ENCODE assay signal across 28 cellular contexts in the genomic region with DNA sequence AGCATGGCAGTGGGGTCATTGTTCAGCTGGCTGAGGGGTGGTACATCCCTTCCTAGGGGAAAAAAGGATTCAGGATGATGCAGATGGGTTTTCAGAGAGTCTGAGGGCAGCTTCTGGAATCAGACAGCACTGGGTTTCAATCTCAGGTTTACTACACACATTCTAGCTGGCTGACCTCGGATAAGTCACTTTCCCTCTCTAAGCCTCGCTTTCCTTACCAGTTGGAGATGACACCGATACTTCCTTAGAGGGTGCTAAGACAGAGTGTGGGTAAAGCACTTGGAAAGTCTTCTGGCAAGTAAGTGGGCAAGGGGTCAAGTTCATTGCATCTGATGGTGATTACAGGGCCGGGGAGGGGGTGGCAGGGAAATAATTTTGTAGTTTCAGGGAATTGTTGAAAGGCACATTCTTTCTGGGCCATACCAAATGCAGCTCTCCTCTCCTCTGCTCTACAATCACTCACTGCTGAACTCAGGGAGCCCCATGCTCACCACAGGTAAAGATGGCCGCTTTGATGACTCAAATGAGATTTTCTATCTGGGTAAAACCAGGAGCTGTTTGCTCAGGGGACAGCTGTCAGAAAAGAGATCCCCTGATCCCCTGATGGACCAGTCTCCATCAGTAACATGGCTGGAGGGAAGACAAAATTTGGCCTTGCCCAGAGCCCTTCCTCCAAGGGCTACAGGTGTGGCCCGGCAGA. TPM values are rescaled to one million over a fixed set of nuclear protein-coding genes. Genes with fewer than 3 reads are reported as not detected.
DNase-seq lines count a peak whose midpoint lies in the region; ATAC-seq, FAIRE-seq and TF ChIP-seq lines count a peak whose summit lies in the region.
"Had no signal": no experiment of that assay in that cellular context is flagged by ENCODE, and none has a peak within 500 bp of the region (broad histone marks: within the 10 kb centered on the region; RNA-seq: fewer than 3 reads in every experiment).

No MANE protein-coding gene starts in this region.

- no peaks in the 10 kb centered on the region for H3K79me1 ChIP-seq in H9 (ENCODE audit: insufficient read depth, low read depth, low read length, poor library complexity, severe bottlenecking)

- peaks cover 28% of the 10 kb centered on the region for H3K4me1 Mint-ChIP-seq in activated naive CD4-positive, alpha-beta T cell treated with anti-CD3 and anti-CD28 coated beads for 36 hours (ENCODE audit: low read depth)
- peaks cover 60 to 67% of the 10 kb centered on the region in 2 experiments for H3K4me1 Mint-ChIP-seq in H9
- H3K4me1 Mint-ChIP-seq in effector memory CD8-positive, alpha-beta T cell (ENCODE audit: low read depth in 2 of 2), result peaks cover 34 to 38% of the 10 kb centered on the region in 2 donors

- H3K36me3 Mint-ChIP-seq in activated naive CD4-positive, alpha-beta T cell treated with anti-CD3 and anti-CD28 coated beads for 36 hours (ENCODE audit: low read depth), result no peaks in the 10 kb centered on the region
- no peaks in the 10 kb centered on the region for H3K36me3 Mint-ChIP-seq in H9 (ENCODE audit: insufficient read depth in 1 of 3, low read depth in 3 of 3)
- H3K36me3 Mint-ChIP-seq in effector memory CD8-positive, alpha-beta T cell (ENCODE audit: insufficient read depth), result peaks cover 9% of the 10 kb centered on the region

- no peak overlapping the region for H2BK12ac ChIP-seq in H9 (ENCODE audit: insufficient read length, low read depth, low read length)

- no peak overlapping the region for H2AFZ ChIP-seq in H9 (ENCODE audit: low read length)

- no peak overlapping the region for H2BK15ac ChIP-seq in H9 (ENCODE audit: low read depth, low read length)

- H3K14ac ChIP-seq in H9 (ENCODE audit: insufficient read depth, low read length), result no peak overlapping the region

- H3K27ac Mint-ChIP-seq in activated naive CD4-positive, alpha-beta T cell treated with anti-CD3 and anti-CD28 coated beads for 36 hours, result no peak overlapping the region
- peak overlapping the region in 2 of 3 experiments; percentile 3 to 6; a peak in 1 of 7 replicates for H3K27ac Mint-ChIP-seq in H9
- peak overlapping the region; percentile 28 to 49 for H3K27ac Mint-ChIP-seq in effector memory CD8-positive, alpha-beta T cell
- H3K27ac Mint-ChIP-seq: activated CD4-positive, alpha-beta T cell treated with anti-CD3 and anti-CD28 coated beads, Interleukin-2, amount 10 ng/mL, durations not matched to agents 7 days and 5 days; T-helper 2 cell treated with Interferon-gamma antibody and Interleukin-4, amounts not matched to agents 5 μg/mL and 100 μg/mL, for 36 hours had no signal

- no peak overlapping the region for H2BK20ac ChIP-seq in H9 (ENCODE audit: low read depth, low read length, poor library complexity, severe bottlenecking)

- no peaks in the 10 kb centered on the region for H3K9me3 Mint-ChIP-seq in activated naive CD4-positive, alpha-beta T cell treated with anti-CD3 and anti-CD28 coated beads for 36 hours
- H3K9me3 Mint-ChIP-seq in H9, result no peaks in the 10 kb centered on the region; a peak in 2 of 5 replicates
- H3K9me3 Mint-ChIP-seq in effector memory CD8-positive, alpha-beta T cell, result no peaks in the 10 kb centered on the region
- H3K9me3 Mint-ChIP-seq: activated CD4-positive, alpha-beta T cell treated with anti-CD3 and anti-CD28 coated beads, Interleukin-2, amount 10 ng/mL, durations not matched to agents 7 days and 5 days; T-helper 2 cell treated with Interferon-gamma antibody and Interleukin-4, amounts not matched to agents 5 μg/mL and 100 μg/mL, for 36 hours had no signal

- ATAC-seq in effector memory CD8-positive, alpha-beta T cell (replicated peaks), result no peak
- ATAC-seq in HG02973 (IDR thresholded peaks at IDR 0.05; ENCODE audit: unreplicated experiment), result no peak
- ATAC-seq: pancreas had no signal

- H3K4me3 Mint-ChIP-seq in activated naive CD4-positive, alpha-beta T cell treated with anti-CD3 and anti-CD28 coated beads for 36 hours, result no peak overlapping the region
- H3K4me3 Mint-ChIP-seq in H9, result no peak overlapping the region
- no peak overlapping the region for H3K4me3 Mint-ChIP-seq in effector memory CD8-positive, alpha-beta T cell
- H3K4me3 Mint-ChIP-seq: activated CD4-positive, alpha-beta T cell treated with anti-CD3 and anti-CD28 coated beads, Interleukin-2, amount 10 ng/mL, durations not matched to agents 7 days and 5 days; T-helper 2 cell treated with Interferon-gamma antibody and Interleukin-4, amounts not matched to agents 5 μg/mL and 100 μg/mL, for 36 hours had no signal

- H2BK120ac ChIP-seq in H9 (ENCODE audit: low read depth, low read length, poor library complexity, severe bottlenecking), result no peak overlapping the region

- H3K79me2 ChIP-seq in H9 (ENCODE audit: insufficient read depth, low read length), result no peaks in the 10 kb centered on the region

- peaks cover 23% of the 10 kb centered on the region; the same call in 1 of the 2 replicates for H3K4me1 ChIP-seq in H9 (ENCODE audit: insufficient read depth, low read length)
- H3K4me1 ChIP-seq: pancreas, Peyer's patch, thyroid gland, vagina had no signal

- H2AK5ac ChIP-seq in H9 (ENCODE audit: insufficient read length, low read length), result no peak overlapping the region

- H3K23me2 ChIP-seq in H9 (ENCODE audit: insufficient read length, low read depth, low read length, poor library complexity, severe bottlenecking), result no peaks in the 10 kb centered on the region

- no peak overlapping the region for H4K5ac ChIP-seq in H9 (ENCODE audit: insufficient read length, low read depth, low read length)

- no peak for TF ChIP-seq CTCF in H9 (conservative IDR thresholded peaks at IDR 0.05)

- peak; percentile 47 for DNase-seq in activated naive CD4-positive, alpha-beta T cell treated with anti-CD3 and anti-CD28 coated beads for 36 hours
- no peak for DNase-seq in activated naive CD4-positive, alpha-beta T cell treated with anti-CD3 and anti-CD28 coated beads, Interleukin-2, amount 50 U/mL, for 16 hours
- no peak for DNase-seq in H9
- DNase-seq in effector memory CD8-positive, alpha-beta T cell, result no peak
- DNase-seq in urothelium cell line (ENCODE audit: low spot score), result no peak
- no peak for DNase-seq in stimulated activated CD4-positive, alpha-beta T cell treated with anti-CD3 and anti-CD28 coated beads, Interleukin-2, amount 100 ng/mL, for 48 hours
- DNase-seq: activated CD4-positive, alpha-beta T cell treated with anti-CD3 and anti-CD28 coated beads, Interleukin-2, amount 10 ng/mL, durations not matched to agents 7 days and 5 days; activated CD8-positive, alpha-beta memory T cell treated with anti-CD3 and anti-CD28 coated beads, Interleukin-2, amount 50 U/mL, for 48 hours; activated effector memory CD4-positive, alpha-beta T cell treated with Interleukin-2 at 50 U/mL for 16 hours; BE2C; caudate nucleus; cortex of kidney; effector memory CD4-positive, alpha-beta T cell; HCEC 1CT; hypothalamus; IMR-90; NCI-H1436 treated with DMSO at 0.1 percent for 48 hours; NCI-H345; pancreas; Peyer's patch; SHP77 treated with DMSO at 0.1 percent for 48 hours; thyroid gland had no signal

- no peak overlapping the region for H3K56ac ChIP-seq in H9 (ENCODE audit: insufficient read length, low read depth, low read length)

- H4K91ac ChIP-seq in H9 (ENCODE audit: insufficient read length, low read depth, low read length), result no peak overlapping the region

- H3K9me3 ChIP-seq in H9 (ENCODE audit: control insufficient read depth, low read depth, low read length), result no peaks in the 10 kb centered on the region
- H3K9me3 ChIP-seq: BE2C, pancreas, Peyer's patch, thyroid gland, vagina had no signal

- no peak overlapping the region for H3K4ac ChIP-seq in H9 (ENCODE audit: low read depth, low read length)

- no peak overlapping the region for H3K23ac ChIP-seq in H9 (ENCODE audit: insufficient read length, low read depth, low read length)

- H3K9ac ChIP-seq in H9 (ENCODE audit: extremely low read depth, insufficient read length, low read length), result no peak overlapping the region

- no peak overlapping the region for H3K4me2 ChIP-seq in H9 (ENCODE audit: insufficient read depth, insufficient read length, low read length)

- no peak overlapping the region for H3T11ph ChIP-seq in H9 (ENCODE audit: low read length)

- FAIRE-seq in urothelium cell line (lab: Jason Lieb, UNC), result peak; percentile 23
- FAIRE-seq: pancreas had no signal

- no peak overlapping the region for H3K18ac ChIP-seq in H9 (ENCODE audit: insufficient read length, low read depth, low read length)

- CTCF ChIA-PET in activated naive CD4-positive, alpha-beta T cell treated with anti-CD3 and anti-CD28 coated beads for 36 hours (lab: Charles Lee), result interaction anchor here (0.8 to 2.8 kb wide), 4 partner anchors 14 to 169 kb away, joined by 3 to 10 read pairs (median 4); no protein-coding TSS in a partner anchor

- H4K20me1 ChIP-seq in H9 (ENCODE audit: control insufficient read depth, insufficient read depth, insufficient read length), result no peaks in the 10 kb centered on the region

- WGBS in H9 (ENCODE audit: extremely low coverage, insufficient read length, low lambda C conversion rate), result no CpG with 5 or more reads among the region's 6 CpGs

- no peak overlapping the region for H4K8ac ChIP-seq in H9 (replicated peaks; ENCODE audit: insufficient read length, low read depth, low read length)

- H3K27me3 Mint-ChIP-seq in activated naive CD4-positive, alpha-beta T cell treated with anti-CD3 and anti-CD28 coated beads for 36 hours (ENCODE audit: low read depth), result peaks cover 5% of the 10 kb centered on the region
- H3K27me3 Mint-ChIP-seq in H9 (ENCODE audit: low read depth), result peaks cover 13% of the 10 kb centered on the region
- H3K27me3 Mint-ChIP-seq in effector memory CD8-positive, alpha-beta T cell, result no peaks in the 10 kb centered on the region

- intact Hi-C loops in activated naive CD4-positive, alpha-beta T cell treated with anti-CD3 and anti-CD28 coated beads for 36 hours (cut with micrococcal nuclease), result no loop called here

- H2BK5ac ChIP-seq in H9 (ENCODE audit: insufficient read length, low read length), result no peak overlapping the region

- no peak overlapping the region for H3K27ac ChIP-seq in H9 (ENCODE audit: insufficient read length, low read depth, low read length)
- H3K27ac ChIP-seq: pancreas, Peyer's patch, skin epidermis, thyroid gland, vagina had no signal

- H3K27me3 ChIP-seq in H9 (ENCODE audit: insufficient read depth, low read length), result no peaks in the 10 kb centered on the region
- H3K27me3 ChIP-seq: BE2C, pancreas, Peyer's patch, thyroid gland, vagina had no signal

RNA-seq across cellular contexts. Expression of gene MIAT, which starts 6.5 kb away (rescaled TPM):
- 10 to 100 TPM; 51.8 to 51.9 TPM for total RNA-seq in activated naive CD4-positive, alpha-beta T cell treated with anti-CD3 and anti-CD28 coated beads for 36 hours
- 77.0 and 85.6 TPM in 2 replicates for total RNA-seq in H9 (2021)

RNA-seq across cellular contexts. Expression of gene CRYBA4, which starts 29.1 kb away (rescaled TPM):
- not detected for total RNA-seq in activated naive CD4-positive, alpha-beta T cell treated with anti-CD3 and anti-CD28 coated beads for 36 hours
- 0.37 and 0.52 TPM in 2 replicates for total RNA-seq in H9 (2021)
- total RNA-seq: activated CD4-positive, alpha-beta T cell treated with anti-CD3 and anti-CD28 coated beads, Interleukin-2, amount 10 ng/mL, durations not matched to agents 7 days and 5 days; epithelial cell of proximal tubule; glomerular endothelial cell; IMR-90; Peyer's patch; thyroid gland; vagina had no signal

RNA-seq across cellular contexts. Expression of gene CRYBB1, which starts 33.0 kb away (rescaled TPM):
- not detected for total RNA-seq in activated naive CD4-positive, alpha-beta T cell treated with anti-CD3 and anti-CD28 coated beads for 36 hours
- total RNA-seq in H9 (2021), result 4.3 and 5.4 TPM in 2 replicates
- total RNA-seq: activated CD4-positive, alpha-beta T cell treated with anti-CD3 and anti-CD28 coated beads, Interleukin-2, amount 10 ng/mL, durations not matched to agents 7 days and 5 days; epithelial cell of proximal tubule; glomerular endothelial cell; IMR-90; Peyer's patch; vagina had no signal
